8 cellular contexts compared by ENCODE assay signal in the genomic region with DNA sequence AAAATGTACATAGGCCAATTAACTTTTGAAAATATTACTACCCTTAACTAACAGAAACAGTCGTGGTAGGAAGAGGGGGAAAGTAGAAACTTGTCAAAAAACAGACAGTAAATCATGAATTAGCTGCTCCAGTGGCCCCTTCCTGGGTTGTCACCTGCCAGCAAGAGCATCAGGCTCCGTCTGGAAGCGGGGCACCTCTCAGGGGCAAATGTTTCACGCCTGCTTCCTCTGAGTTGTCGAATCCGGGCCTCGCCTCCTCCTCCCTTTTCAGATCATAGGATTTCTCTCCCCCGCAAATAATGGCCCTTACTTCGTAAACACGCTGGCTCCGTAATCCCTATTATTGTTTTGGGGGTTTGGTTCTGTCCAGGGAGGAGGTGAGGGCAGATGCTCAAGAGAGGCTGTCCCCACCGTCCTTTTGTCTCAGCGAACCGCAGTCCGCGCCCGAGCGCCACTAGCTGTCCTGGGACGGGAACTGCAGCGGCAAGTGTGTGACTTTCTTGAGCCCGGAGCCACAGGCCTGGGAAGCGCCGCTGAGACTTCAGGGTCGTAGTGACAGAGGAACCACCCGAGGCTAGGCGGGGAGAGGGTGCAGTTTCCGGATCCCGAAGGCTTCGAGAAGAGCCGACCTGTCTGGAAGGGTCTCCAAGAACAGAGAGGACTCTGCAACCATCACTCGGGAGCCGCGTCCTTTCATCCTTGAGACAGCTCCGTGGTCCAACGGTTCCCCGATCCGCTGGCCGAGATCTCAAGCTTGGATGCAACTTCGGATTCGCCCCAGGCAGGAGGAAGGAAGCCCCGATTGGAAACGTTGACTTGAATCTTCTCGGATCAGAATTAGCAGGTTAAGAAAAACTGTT.
DNase-seq lines count a peak whose midpoint lies in the region; ATAC-seq and TF ChIP-seq lines count a peak whose summit lies in the region.

No MANE protein-coding gene starts in this region.

- DNase-seq in NCI-H526 treated with DMSO at 0.1 percent for 48 hours (lab: John Stamatoyannopoulos, UW) = peak; percentile 82
- DNase-seq in activated CD4-positive, alpha-beta T cell treated with anti-CD3 and anti-CD28 coated beads, Interleukin-2, amount 50 U/mL, for 24 hours (ENCODE audit: low read depth in 1 of 2, low spot score in 1 of 2) = peak; percentile 58 to 73
- DNase-seq in lung microvascular endothelial cell (ENCODE audit: low read depth in 2 of 2) = peak; percentile 67 to 77
- DNase-seq in stimulated activated CD8-positive, alpha-beta memory T cell treated with anti-CD3 and anti-CD28 coated beads, Interleukin-12 subunit alpha, Interleukin-12 subunit beta, amount 100 ng/mL, for 1 hour (ENCODE audit: low read depth) = peak; percentile 60

- no peaks in the 10 kb centered on the region for H3K36me3 ChIP-seq in duodenal mucosa (ENCODE audit: control insufficient read depth in 1 of 2, insufficient read depth in 2 of 2, low read length in 2 of 2)

- TF ChIP-seq CTCF in C4-2B (conservative IDR thresholded peaks at IDR 0.05) = peak; percentile 90

- H3K27ac ChIP-seq in C4-2B = peak overlapping the region; percentile 47
- H3K27ac ChIP-seq in duodenal mucosa (ENCODE audit: low read depth, low read length) = peak overlapping the region; percentile 31

- ATAC-seq in GM19324 (IDR thresholded peaks at IDR 0.05; ENCODE audit: low FRiP score, unreplicated experiment) (peak; percentile 73), HG03457 (IDR thresholded peaks at IDR 0.05; ENCODE audit: unreplicated experiment) (peak; percentile 45)

- H3K4me3 ChIP-seq in duodenal mucosa (ENCODE audit: low read depth in 1 of 2, low read length in 2 of 2) = peak overlapping the region; percentile 63 to 88

- peaks cover 0 to 11% of the 10 kb centered on the region in 2 donors for H3K4me1 ChIP-seq in duodenal mucosa (ENCODE audit: control insufficient read depth in 1 of 2, insufficient read depth in 2 of 2, low read length in 2 of 2)

- no peaks in the 10 kb centered on the region for H3K9me3 ChIP-seq in duodenal mucosa (ENCODE audit: control insufficient read depth in 1 of 2, low read length in 2 of 2)

- H3K9ac ChIP-seq in duodenal mucosa (ENCODE audit: low read depth in 1 of 2, low read length in 2 of 2) = peak overlapping the region; percentile 64 to 69

- peaks cover 3% of the 10 kb centered on the region in 2 donors for H3K27me3 ChIP-seq in duodenal mucosa (ENCODE audit: control insufficient read depth in 1 of 2, insufficient read depth in 2 of 2, low read length in 2 of 2)

Comparison
In these comparisons a context has a peak if more than half of its experiments do, and no peak if none do; other contexts are left out.
1. Peak in every context shown above with its lines: DNase-seq, ATAC-seq, H3K4me3 ChIP-seq and H3K27ac ChIP-seq.